Comparison of ENCODE assay signal across 1 cellular context in the genomic region with DNA sequence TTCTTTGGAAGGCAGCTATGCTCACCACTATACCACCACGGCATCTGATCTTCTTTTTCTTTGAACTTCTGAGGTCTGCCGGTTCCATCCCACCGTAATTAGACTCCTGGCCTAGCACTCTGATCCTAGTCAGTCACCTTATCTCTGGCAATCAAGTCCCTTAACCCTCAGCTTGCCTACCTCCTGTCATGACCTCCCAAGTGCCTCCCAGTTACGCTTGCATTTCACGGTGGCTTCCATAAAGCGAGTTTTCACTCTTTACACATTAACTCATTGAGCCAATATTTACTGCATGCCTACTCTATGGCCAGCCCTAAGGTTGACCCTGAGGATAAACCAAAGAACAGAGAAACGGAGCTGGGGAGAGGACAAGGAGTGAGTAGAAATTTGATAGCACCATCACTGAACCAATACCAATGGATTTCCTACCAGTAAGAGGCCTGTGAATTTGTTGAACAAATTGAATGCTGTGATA.
TF ChIP-seq lines count a peak whose summit lies in the region.

No MANE protein-coding gene starts in this region.

TF ChIP-seq in HepG2, 621 proteins besides CTCF, POLR2A, EP300 and RAD21 (continued from another document and continues in another):
- TF ChIP-seq CHD4 (IDR thresholded peaks at IDR 0.05; ENCODE audit: borderline replicate concordance, low read length) (no peak), YEATS2 (CRISPR knock-in tag; IDR thresholded peaks at IDR 0.05; ENCODE audit: borderline replicate concordance) (peak; percentile 50; the same call in 1 of the 2 replicates), FIP1L1 (IDR thresholded peaks at IDR 0.05; ENCODE audit: borderline replicate concordance, insufficient read depth, low read depth, low read length) (no peak), ZNF567 (CRISPR knock-in tag; IDR thresholded peaks at IDR 0.05; ENCODE audit: borderline replicate concordance) (no peak; the same call in 1 of the 2 replicates), IKZF1 (IDR thresholded peaks at IDR 0.05) (no peak), KAT2B (IDR thresholded peaks at IDR 0.05; ENCODE audit: borderline replicate concordance, low read depth, low read length) (no peak), ZNF335 (CRISPR knock-in tag; IDR thresholded peaks at IDR 0.05) (peak; percentile 70; the same call in 1 of the 2 replicates), KDM3A (CRISPR knock-in tag; IDR thresholded peaks at IDR 0.05; ENCODE audit: low read depth) (peak; percentile 56; the same call in 1 of the 2 replicates), ZNF354B (CRISPR knock-in tag; IDR thresholded peaks at IDR 0.05) (no peak), FOXP1 (IDR thresholded peaks at IDR 0.05) (no peak), FOXP1 (CRISPR knock-in tag; IDR thresholded peaks at IDR 0.05) (peak; percentile 79), IRX3 (CRISPR knock-in tag; IDR thresholded peaks at IDR 0.05; ENCODE audit: borderline replicate concordance, low read depth) (no peak), ZNF367 (CRISPR knock-in tag; IDR thresholded peaks at IDR 0.05; ENCODE audit: borderline replicate concordance) (no peak), ZNF772 (CRISPR knock-in tag; IDR thresholded peaks at IDR 0.05) (no peak), KMT2B (CRISPR knock-in tag; IDR thresholded peaks at IDR 0.05) (peak; percentile 54; the same call in 1 of the 2 replicates), GFI1 (CRISPR knock-in tag; IDR thresholded peaks at IDR 0.05; ENCODE audit: borderline replicate concordance) (peak; percentile 84; the same call in 1 of the 2 replicates), ZNF782 (CRISPR knock-in tag; IDR thresholded peaks at IDR 0.05; ENCODE audit: borderline replicate concordance) (0 out of 2 replicates have a peak, but pooled peaks have one; percentile 26), SIX1 (CRISPR knock-in tag; IDR thresholded peaks at IDR 0.05; ENCODE audit: borderline replicate concordance) (peak; percentile 98), SMAD9 (CRISPR knock-in tag; IDR thresholded peaks at IDR 0.05) (no peak), HCFC1 (IDR thresholded peaks at IDR 0.05; ENCODE audit: low read depth, low read length) (no peak), ZNF235 (CRISPR knock-in tag; IDR thresholded peaks at IDR 0.05; ENCODE audit: borderline replicate concordance) (no peak), ZNF180 (CRISPR knock-in tag; IDR thresholded peaks at IDR 0.05; ENCODE audit: borderline replicate concordance, low read depth) (no peak), ZNF878 (CRISPR knock-in tag; IDR thresholded peaks at IDR 0.05) (peak; percentile 93), ZNF629 (CRISPR knock-in tag; conservative IDR thresholded peaks at IDR 0.05) (0 out of 2 replicates have a peak, but pooled peaks have one; percentile 3), ZNF660 (CRISPR knock-in tag; IDR thresholded peaks at IDR 0.05; ENCODE audit: borderline replicate concordance, low read depth) (no peak), ATRX (CRISPR knock-in tag; IDR thresholded peaks at IDR 0.05; ENCODE audit: borderline replicate concordance) (no peak), ZFP36 (IDR thresholded peaks at IDR 0.05; ENCODE audit: borderline replicate concordance, low read depth, low read length, partially characterized antibody) (no peak), ARID2 (CRISPR knock-in tag; IDR thresholded peaks at IDR 0.05; ENCODE audit: borderline replicate concordance) (0 out of 2 replicates have a peak, but pooled peaks have one; percentile 29), ETV5 (CRISPR knock-in tag; IDR thresholded peaks at IDR 0.05; ENCODE audit: borderline replicate concordance) (peak; percentile 62; the same call in 1 of the 2 replicates), HHEX (CRISPR knock-in tag; IDR thresholded peaks at IDR 0.05) (peak; percentile 82), ZNF441 (CRISPR knock-in tag; IDR thresholded peaks at IDR 0.05; ENCODE audit: borderline replicate concordance) (0 out of 2 replicates have a peak, but pooled peaks have one; percentile 38), SOX13 (IDR thresholded peaks at IDR 0.05) (peak; percentile 50; the same call in 1 of the 2 replicates), SOX13 (CRISPR knock-in tag; conservative IDR thresholded peaks at IDR 0.05 in 1 of 2, IDR thresholded peaks at IDR 0.05 in 1 of 2) (peak in 1 of 2 experiments; percentile 86; a peak in 2 of 4 replicates), ZFP1 (CRISPR knock-in tag; IDR thresholded peaks at IDR 0.05) (peak; percentile 88; the same call in 1 of the 2 replicates), ZNF775 (CRISPR knock-in tag; IDR thresholded peaks at IDR 0.05; ENCODE audit: borderline replicate concordance) (no peak), ERF (CRISPR knock-in tag; IDR thresholded peaks at IDR 0.05) (peak; percentile 87)
- TF ChIP-seq, protein P1, sequence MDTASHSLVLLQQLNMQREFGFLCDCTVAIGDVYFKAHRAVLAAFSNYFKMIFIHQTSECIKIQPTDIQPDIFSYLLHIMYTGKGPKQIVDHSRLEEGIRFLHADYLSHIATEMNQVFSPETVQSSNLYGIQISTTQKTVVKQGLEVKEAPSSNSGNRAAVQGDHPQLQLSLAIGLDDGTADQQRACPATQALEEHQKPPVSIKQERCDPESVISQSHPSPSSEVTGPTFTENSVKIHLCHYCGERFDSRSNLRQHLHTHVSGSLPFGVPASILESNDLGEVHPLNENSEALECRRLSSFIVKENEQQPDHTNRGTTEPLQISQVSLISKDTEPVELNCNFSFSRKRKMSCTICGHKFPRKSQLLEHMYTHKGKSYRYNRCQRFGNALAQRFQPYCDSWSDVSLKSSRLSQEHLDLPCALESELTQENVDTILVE (CRISPR knock-in tag; IDR thresholded peaks at IDR 0.05), result peak; percentile 42; the same call in 1 of the 2 replicates
- TF ChIP-seq, protein P2, sequence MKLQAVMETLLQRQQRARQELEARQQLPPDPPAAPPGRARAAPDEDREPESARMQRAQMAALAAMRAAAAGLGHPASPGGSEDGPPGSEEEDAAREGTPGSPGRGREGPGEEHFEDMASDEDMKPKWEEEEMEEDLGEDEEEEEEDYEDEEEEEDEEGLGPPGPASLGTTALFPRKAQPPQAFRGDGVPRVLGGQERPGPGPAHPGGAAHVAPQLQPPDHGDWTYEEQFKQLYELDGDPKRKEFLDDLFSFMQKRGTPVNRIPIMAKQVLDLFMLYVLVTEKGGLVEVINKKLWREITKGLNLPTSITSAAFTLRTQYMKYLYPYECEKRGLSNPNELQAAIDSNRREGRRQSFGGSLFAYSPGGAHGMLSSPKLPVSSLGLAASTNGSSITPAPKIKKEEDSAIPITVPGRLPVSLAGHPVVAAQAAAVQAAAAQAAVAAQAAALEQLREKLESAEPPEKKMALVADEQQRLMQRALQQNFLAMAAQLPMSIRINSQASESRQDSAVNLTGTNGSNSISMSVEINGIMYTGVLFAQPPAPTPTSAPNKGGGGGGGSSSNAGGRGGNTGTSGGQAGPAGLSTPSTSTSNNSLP (IDR thresholded peaks at IDR 0.05; ENCODE audit: low read depth, low read length), result peak; percentile 89
- TF ChIP-seq, protein P3, sequence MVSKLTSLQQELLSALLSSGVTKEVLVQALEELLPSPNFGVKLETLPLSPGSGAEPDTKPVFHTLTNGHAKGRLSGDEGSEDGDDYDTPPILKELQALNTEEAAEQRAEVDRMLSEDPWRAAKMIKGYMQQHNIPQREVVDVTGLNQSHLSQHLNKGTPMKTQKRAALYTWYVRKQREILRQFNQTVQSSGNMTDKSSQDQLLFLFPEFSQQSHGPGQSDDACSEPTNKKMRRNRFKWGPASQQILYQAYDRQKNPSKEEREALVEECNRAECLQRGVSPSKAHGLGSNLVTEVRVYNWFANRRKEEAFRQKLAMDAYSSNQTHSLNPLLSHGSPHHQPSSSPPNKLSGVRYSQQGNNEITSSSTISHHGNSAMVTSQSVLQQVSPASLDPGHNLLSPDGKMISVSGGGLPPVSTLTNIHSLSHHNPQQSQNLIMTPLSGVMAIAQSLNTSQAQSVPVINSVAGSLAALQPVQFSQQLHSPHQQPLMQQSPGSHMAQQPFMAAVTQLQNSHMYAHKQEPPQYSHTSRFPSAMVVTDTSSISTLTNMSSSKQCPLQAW (CRISPR knock-in tag; IDR thresholded peaks at IDR 0.05), result peak; percentile 98
- TF ChIP-seq, protein P4, sequence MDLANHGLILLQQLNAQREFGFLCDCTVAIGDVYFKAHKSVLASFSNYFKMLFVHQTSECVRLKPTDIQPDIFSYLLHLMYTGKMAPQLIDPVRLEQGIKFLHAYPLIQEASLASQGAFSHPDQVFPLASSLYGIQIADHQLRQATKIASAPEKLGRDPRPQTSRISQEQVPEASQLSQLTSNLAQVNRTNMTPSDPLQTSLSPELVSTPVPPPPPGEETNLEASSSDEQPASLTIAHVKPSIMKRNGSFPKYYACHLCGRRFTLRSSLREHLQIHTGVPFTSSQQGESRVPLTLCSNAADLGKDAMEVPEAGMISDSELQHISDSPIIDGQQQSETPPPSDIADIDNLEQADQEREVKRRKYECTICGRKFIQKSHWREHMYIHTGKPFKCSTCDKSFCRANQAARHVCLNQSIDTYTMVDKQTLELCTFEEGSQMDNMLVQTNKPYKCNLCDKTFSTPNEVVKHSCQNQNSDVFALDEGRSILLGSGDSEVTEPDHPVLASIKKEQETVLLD (CRISPR knock-in tag; IDR thresholded peaks at IDR 0.05; ENCODE audit: low read depth), result no peak
- TF ChIP-seq, protein P5, sequence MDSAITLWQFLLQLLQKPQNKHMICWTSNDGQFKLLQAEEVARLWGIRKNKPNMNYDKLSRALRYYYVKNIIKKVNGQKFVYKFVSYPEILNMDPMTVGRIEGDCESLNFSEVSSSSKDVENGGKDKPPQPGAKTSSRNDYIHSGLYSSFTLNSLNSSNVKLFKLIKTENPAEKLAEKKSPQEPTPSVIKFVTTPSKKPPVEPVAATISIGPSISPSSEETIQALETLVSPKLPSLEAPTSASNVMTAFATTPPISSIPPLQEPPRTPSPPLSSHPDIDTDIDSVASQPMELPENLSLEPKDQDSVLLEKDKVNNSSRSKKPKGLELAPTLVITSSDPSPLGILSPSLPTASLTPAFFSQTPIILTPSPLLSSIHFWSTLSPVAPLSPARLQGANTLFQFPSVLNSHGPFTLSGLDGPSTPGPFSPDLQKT (CRISPR knock-in tag; IDR thresholded peaks at IDR 0.05; ENCODE audit: borderline replicate concordance), result no peak
- TF ChIP-seq, protein P6, sequence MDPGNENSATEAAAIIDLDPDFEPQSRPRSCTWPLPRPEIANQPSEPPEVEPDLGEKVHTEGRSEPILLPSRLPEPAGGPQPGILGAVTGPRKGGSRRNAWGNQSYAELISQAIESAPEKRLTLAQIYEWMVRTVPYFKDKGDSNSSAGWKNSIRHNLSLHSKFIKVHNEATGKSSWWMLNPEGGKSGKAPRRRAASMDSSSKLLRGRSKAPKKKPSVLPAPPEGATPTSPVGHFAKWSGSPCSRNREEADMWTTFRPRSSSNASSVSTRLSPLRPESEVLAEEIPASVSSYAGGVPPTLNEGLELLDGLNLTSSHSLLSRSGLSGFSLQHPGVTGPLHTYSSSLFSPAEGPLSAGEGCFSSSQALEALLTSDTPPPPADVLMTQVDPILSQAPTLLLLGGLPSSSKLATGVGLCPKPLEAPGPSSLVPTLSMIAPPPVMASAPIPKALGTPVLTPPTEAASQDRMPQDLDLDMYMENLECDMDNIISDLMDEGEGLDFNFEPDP (CRISPR knock-in tag; conservative IDR thresholded peaks at IDR 0.05), result no peak
- TF ChIP-seq, protein P7, sequence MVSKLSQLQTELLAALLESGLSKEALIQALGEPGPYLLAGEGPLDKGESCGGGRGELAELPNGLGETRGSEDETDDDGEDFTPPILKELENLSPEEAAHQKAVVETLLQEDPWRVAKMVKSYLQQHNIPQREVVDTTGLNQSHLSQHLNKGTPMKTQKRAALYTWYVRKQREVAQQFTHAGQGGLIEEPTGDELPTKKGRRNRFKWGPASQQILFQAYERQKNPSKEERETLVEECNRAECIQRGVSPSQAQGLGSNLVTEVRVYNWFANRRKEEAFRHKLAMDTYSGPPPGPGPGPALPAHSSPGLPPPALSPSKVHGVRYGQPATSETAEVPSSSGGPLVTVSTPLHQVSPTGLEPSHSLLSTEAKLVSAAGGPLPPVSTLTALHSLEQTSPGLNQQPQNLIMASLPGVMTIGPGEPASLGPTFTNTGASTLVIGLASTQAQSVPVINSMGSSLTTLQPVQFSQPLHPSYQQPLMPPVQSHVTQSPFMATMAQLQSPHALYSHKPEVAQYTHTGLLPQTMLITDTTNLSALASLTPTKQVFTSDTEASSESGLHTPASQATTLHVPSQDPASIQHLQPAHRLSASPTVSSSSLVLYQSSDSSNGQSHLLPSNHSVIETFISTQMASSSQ (IDR thresholded peaks at IDR 0.05; ENCODE audit: low read depth), result peak; percentile 90
- TF ChIP-seq, protein P7 (CRISPR knock-in tag; IDR thresholded peaks at IDR 0.05; ENCODE audit: borderline replicate concordance), result peak; percentile 96; the same call in 1 of the 2 replicates
- TF ChIP-seq, protein P8, sequence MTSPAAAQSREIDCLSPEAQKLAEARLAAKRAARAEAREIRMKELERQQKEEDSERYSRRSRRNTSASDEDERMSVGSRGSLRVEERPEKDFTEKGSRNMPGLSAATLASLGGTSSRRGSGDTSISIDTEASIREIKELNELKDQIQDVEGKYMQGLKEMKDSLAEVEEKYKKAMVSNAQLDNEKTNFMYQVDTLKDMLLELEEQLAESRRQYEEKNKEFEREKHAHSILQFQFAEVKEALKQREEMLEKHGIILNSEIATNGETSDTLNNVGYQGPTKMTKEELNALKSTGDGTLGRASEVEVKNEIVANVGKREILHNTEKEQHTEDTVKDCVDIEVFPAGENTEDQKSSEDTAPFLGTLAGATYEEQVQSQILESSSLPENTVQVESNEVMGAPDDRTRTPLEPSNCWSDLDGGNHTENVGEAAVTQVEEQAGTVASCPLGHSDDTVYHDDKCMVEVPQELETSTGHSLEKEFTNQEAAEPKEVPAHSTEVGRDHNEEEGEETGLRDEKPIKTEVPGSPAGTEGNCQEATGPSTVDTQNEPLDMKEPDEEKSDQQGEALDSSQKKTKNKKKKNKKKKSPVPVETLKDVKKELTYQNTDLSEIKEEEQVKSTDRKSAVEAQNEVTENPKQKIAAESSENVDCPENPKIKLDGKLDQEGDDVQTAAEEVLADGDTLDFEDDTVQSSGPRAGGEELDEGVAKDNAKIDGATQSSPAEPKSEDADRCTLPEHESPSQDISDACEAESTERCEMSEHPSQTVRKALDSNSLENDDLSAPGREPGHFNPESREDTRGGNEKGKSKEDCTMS (CRISPR knock-in tag; conservative IDR thresholded peaks at IDR 0.05), result no peak
- TF ChIP-seq, protein P9, sequence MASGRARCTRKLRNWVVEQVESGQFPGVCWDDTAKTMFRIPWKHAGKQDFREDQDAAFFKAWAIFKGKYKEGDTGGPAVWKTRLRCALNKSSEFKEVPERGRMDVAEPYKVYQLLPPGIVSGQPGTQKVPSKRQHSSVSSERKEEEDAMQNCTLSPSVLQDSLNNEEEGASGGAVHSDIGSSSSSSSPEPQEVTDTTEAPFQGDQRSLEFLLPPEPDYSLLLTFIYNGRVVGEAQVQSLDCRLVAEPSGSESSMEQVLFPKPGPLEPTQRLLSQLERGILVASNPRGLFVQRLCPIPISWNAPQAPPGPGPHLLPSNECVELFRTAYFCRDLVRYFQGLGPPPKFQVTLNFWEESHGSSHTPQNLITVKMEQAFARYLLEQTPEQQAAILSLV (CRISPR knock-in tag; IDR thresholded peaks at IDR 0.05; ENCODE audit: borderline replicate concordance), result no peak
